8 cellular contexts compared by ENCODE assay signal in the genomic region with DNA sequence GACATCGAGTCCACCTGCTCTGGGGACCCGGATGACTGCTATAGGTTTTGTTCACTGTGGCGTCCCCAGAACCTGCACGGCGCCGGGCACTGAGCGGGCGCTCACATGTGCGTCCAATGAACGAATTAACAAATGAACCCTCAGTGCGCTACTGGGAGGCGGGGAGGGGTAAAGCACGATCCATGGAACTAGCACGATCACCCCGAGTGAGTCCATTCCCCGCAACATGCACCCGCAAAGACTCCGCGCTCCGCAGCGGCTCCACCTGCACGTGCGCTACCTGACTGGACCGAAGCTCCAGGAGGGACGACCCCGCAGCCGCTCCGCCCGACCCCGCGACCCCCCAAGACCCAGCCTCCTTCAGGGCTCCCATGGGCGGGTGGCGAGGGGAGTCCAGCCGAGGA. TPM values are rescaled to one million over a fixed set of nuclear protein-coding genes. Genes with fewer than 3 reads are reported as not detected.
DNase-seq lines count a peak whose midpoint lies in the region; ATAC-seq, FAIRE-seq and TF ChIP-seq lines count a peak whose summit lies in the region.

No MANE protein-coding gene starts in this region.

- H3K27ac Mint-ChIP-seq in activated T-cell treated with anti-CD3 and anti-CD28 coated beads, Interleukin-2, amount 50 U/mL, for 24 hours, result peak overlapping the region; percentile 95

- no peaks in the 10 kb centered on the region for H3K9me3 Mint-ChIP-seq in activated T-cell treated with anti-CD3 and anti-CD28 coated beads, Interleukin-2, amount 50 U/mL, for 24 hours

- TF ChIP-seq EP300 in GM12878 (IDR thresholded peaks at IDR 0.05; ENCODE audit: borderline replicate concordance in 1 of 2, control insufficient read depth in 1 of 2, low read depth in 2 of 2, low read length in 2 of 2), result no peak

- H3K36me3 ChIP-seq in OCI-LY7 (ENCODE audit: insufficient read depth, low read length), result peaks cover 34% of the 10 kb centered on the region
- H3K36me3 ChIP-seq in GM12878 (ENCODE audit: control insufficient read depth in 2 of 2, insufficient read depth in 2 of 2, low read length in 1 of 2), result peaks cover 0 to 3% of the 10 kb centered on the region in 2 experiments; a peak in 1 of 4 replicates

- DNase-seq in activated T-cell treated with anti-CD3 and anti-CD28 coated beads, Interleukin-2, amount 50 U/mL, for 24 hours, result no peak
- DNase-seq in activated T-cell treated with anti-CD3 and anti-CD28 coated beads for 4 hours (no peak), OCI-LY7 (ENCODE audit: low spot score) (peak; percentile 65), GM12878 (ENCODE audit: low read depth, low spot score) (no peak), iris pigment epithelial cell (ENCODE audit: low read depth) (peak; percentile 26)
- peak; percentile 23 to 40 for DNase-seq in stimulated activated CD4-positive, alpha-beta T cell treated with anti-CD3 and anti-CD28 coated beads, Interleukin-1b, Interleukin-23, amount 100 ng/mL, for 4 hours (ENCODE audit: low read depth in 2 of 2)

- ATAC-seq in HG02981 (IDR thresholded peaks at IDR 0.05; ENCODE audit: unreplicated experiment) (peak; percentile 28), GM12878 (peak; percentile 67), HG03342 (IDR thresholded peaks at IDR 0.05; ENCODE audit: unreplicated experiment) (no peak)

- RAD21 ChIA-PET in GM12878 (lab: Charles Lee; ENCODE audit: unreplicated experiment), result interaction anchor here (1.1 to 1.7 kb wide), 2 partner anchors 161 to 164 kb away, joined by 3 read pairs; a partner anchor contains a TSS

- H3K27ac ChIP-seq in OCI-LY7 (ENCODE audit: low read depth, low read length, poor library complexity, severe bottlenecking) (peak overlapping the region; percentile 29), GM12878 (ENCODE audit: control insufficient read depth, insufficient read depth) (peak overlapping the region; percentile 93)

- no peak for TF ChIP-seq RAD21 in GM12878 (IDR thresholded peaks at IDR 0.05; ENCODE audit: insufficient read depth, low read depth, low read length)

- TF ChIP-seq CTCF in OCI-LY7 (conservative IDR thresholded peaks at IDR 0.05; ENCODE audit: low read length), result no peak
- no peak for TF ChIP-seq CTCF in GM12878 (IDR thresholded peaks at IDR 0.05 in 2 of 3, conservative IDR thresholded peaks at IDR 0.05 in 1 of 3; ENCODE audit: control insufficient read depth in 2 of 3, extremely low read depth in 1 of 3, insufficient read depth in 1 of 3, low read depth in 3 of 3, low read length in 3 of 3)

- no peak for TF ChIP-seq POLR2A in GM12878 (IDR thresholded peaks at IDR 0.05; ENCODE audit: low read depth, low read length)

- in situ Hi-C loops in GM12878 (cut with MboI), result no loop called here

- peak overlapping the region; percentile 93 for H3K4me3 Mint-ChIP-seq in activated T-cell treated with anti-CD3 and anti-CD28 coated beads, Interleukin-2, amount 50 U/mL, for 24 hours

- H3K9me2 ChIP-seq in OCI-LY7 (ENCODE audit: insufficient read depth, low read length), result no peaks in the 10 kb centered on the region

- H3K79me2 ChIP-seq in OCI-LY7 (ENCODE audit: insufficient read depth, low read depth, low read length), result peaks cover 59% of the 10 kb centered on the region
- H3K79me2 ChIP-seq in GM12878 (ENCODE audit: control insufficient read depth, insufficient read depth, low read length), result peaks cover 48% of the 10 kb centered on the region

- H3K27me3 Mint-ChIP-seq in activated T-cell treated with anti-CD3 and anti-CD28 coated beads, Interleukin-2, amount 50 U/mL, for 24 hours, result no peaks in the 10 kb centered on the region

- H3K4me2 ChIP-seq in OCI-LY7 (ENCODE audit: low read length) (peak overlapping the region; percentile 92), GM12878 (ENCODE audit: control insufficient read depth, insufficient read depth) (peak overlapping the region; percentile 74)

- H3K9me3 ChIP-seq in OCI-LY7 (ENCODE audit: low read length) (no peaks in the 10 kb centered on the region), GM12878 (replicated peaks; ENCODE audit: control insufficient read depth, insufficient read depth, low read length) (no peaks in the 10 kb centered on the region)

- H3K27me3 ChIP-seq in GM12878 (replicated peaks in 1 of 2; ENCODE audit: control insufficient read depth in 2 of 2, insufficient read depth in 2 of 2, low read length in 1 of 2), result no peaks in the 10 kb centered on the region

- BruUV-seq in OCI-LY7 (replicated peaks; lab: Mats Ljungman, UMichigan), result no TSS peak
- no TSS peak for BruUV-seq in GM12878 (replicated peaks; lab: Mats Ljungman, UMichigan)

- H2AFZ ChIP-seq in OCI-LY7 (ENCODE audit: low read length) (peak overlapping the region; percentile 45; the same call in 1 of the 2 replicates), GM12878 (ENCODE audit: control insufficient read depth, low read depth, low read length) (peak overlapping the region; percentile 87)

- SMC1A ChIA-PET in GM12878 (lab: Charles Lee; ENCODE audit: uncharacterized antibody, unreplicated experiment), result interaction anchor here (0.9 kb wide), 1 partner anchor 161 kb away, joined by 5 read pairs; no protein-coding TSS in a partner anchor

- H4K20me1 ChIP-seq in OCI-LY7 (ENCODE audit: insufficient read depth, low read length), result no peaks in the 10 kb centered on the region
- H4K20me1 ChIP-seq in GM12878 (ENCODE audit: control insufficient read depth, insufficient read depth), result no peaks in the 10 kb centered on the region

- H3K4me1 Mint-ChIP-seq in activated T-cell treated with anti-CD3 and anti-CD28 coated beads, Interleukin-2, amount 50 U/mL, for 24 hours (ENCODE audit: low read depth), result peaks cover 48% of the 10 kb centered on the region

- H3K9ac ChIP-seq in GM12878 (ENCODE audit: control insufficient read depth, insufficient read depth, low read length), result peak overlapping the region; percentile 97

- peaks cover 48% of the 10 kb centered on the region for H3K36me3 Mint-ChIP-seq in activated T-cell treated with anti-CD3 and anti-CD28 coated beads, Interleukin-2, amount 50 U/mL, for 24 hours (ENCODE audit: low read depth)

- CTCF ChIA-PET in OCI-LY7 (lab: Charles Lee; ENCODE audit: unreplicated experiment), result no interaction called here
- CTCF ChIA-PET in GM12878 (lab: Yijun Ruan, JAX), result no interaction called here

- no peak for FAIRE-seq in GM12878 (lab: Jason Lieb, UNC)

- H3K4me1 ChIP-seq in OCI-LY7 (ENCODE audit: insufficient read depth, low read length, poor library complexity, severe bottlenecking) (peaks cover 13% of the 10 kb centered on the region), GM12878 (ENCODE audit: control insufficient read depth, insufficient read depth, low read length) (peaks cover 3% of the 10 kb centered on the region)

- intact Hi-C loops in OCI-LY7 (cut with micrococcal nuclease; ENCODE audit: unreplicated experiment) (no loop called here), GM12878 (cut with micrococcal nuclease; ENCODE audit: unreplicated experiment) (no loop called here)

- POLR2A ChIA-PET in OCI-LY7 (lab: Charles Lee) (interaction anchor here (0.5 to 0.6 kb wide), 2 partner anchors 139 to 215 kb away, joined by 3 to 5 read pairs; no protein-coding TSS in a partner anchor), GM12878 (lab: Charles Lee) (interaction anchor here (1.4 kb wide), 1 partner anchor 25 kb away, joined by 4 read pairs; no protein-coding TSS in a partner anchor)

- 1% methylated on average over 34 of the region's 34 CpGs for WGBS in GM12878 (ENCODE audit: insufficient coverage, insufficient replicate concordance, low lambda C conversion rate, missing lambda C conversion rate)

- peak overlapping the region; percentile 87 for H3K4me3 ChIP-seq in OCI-LY7 (ENCODE audit: low read depth, low read length, poor library complexity, severe bottlenecking)
- peak overlapping the region; percentile 74 for H3K4me3 ChIP-seq in GM12878

TF ChIP-seq in GM12878, 131 proteins besides CTCF, POLR2A, EP300 and RAD21 (continues in another document):
- TF ChIP-seq, protein P1, sequence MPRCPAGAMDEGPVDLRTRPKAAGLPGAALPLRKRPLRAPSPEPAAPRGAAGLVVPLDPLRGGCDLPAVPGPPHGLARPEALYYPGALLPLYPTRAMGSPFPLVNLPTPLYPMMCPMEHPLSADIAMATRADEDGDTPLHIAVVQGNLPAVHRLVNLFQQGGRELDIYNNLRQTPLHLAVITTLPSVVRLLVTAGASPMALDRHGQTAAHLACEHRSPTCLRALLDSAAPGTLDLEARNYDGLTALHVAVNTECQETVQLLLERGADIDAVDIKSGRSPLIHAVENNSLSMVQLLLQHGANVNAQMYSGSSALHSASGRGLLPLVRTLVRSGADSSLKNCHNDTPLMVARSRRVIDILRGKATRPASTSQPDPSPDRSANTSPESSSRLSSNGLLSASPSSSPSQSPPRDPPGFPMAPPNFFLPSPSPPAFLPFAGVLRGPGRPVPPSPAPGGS (IDR thresholded peaks at IDR 0.05; ENCODE audit: borderline replicate concordance, insufficient read depth, low read depth, low read length, poor library complexity, severe bottlenecking), result no peak
- TF ChIP-seq CREM (IDR thresholded peaks at IDR 0.05; ENCODE audit: low read depth) (no peak), BHLHE40 (IDR thresholded peaks at IDR 0.05; ENCODE audit: borderline replicate concordance in 1 of 2, low read depth in 2 of 2, low read length in 1 of 2) (peak in 1 of 2 experiments; percentile 90), SMC3 (IDR thresholded peaks at IDR 0.05; ENCODE audit: borderline replicate concordance, low read length) (no peak)

RNA-seq across cellular contexts. Expression of a gene that starts 0.5 kb away (rescaled TPM):
- total RNA-seq in OCI-LY7 (2014; rRNA removed; shearing (Covaris generic)), result 155 and 242 TPM in 2 replicates
- 185 TPM in 2 replicates for total RNA-seq in OCI-LY7 (2022)
- total RNA-seq in GM12878 (2013; cell fraction: nucleolus; rRNA removed), result 133 and 136 TPM in 2 replicates
- total RNA-seq in GM12878 (2014; rRNA removed), result 308 and 442 TPM in 2 replicates
- 102 and 111 TPM in 2 replicates for total RNA-seq in GM12878 (2014; rRNA removed; fragmentation: Illumina TruSeq; extraction: Trizol)
- 287 and 303 TPM in 2 replicates for total RNA-seq in GM12878 (2021)
- polyA plus RNA-seq in GM12878 (2011; ENCODE audit: low read depth), result 68.0 TPM
- polyA plus RNA-seq in GM12878 (2011; rRNA removed), result 106 and 262 TPM in 2 replicates
- 226 and 259 TPM in 2 replicates for polyA plus RNA-seq in GM12878 (2011; cell fraction: cytosol; rRNA removed)
- polyA plus RNA-seq in GM12878 (2011; cell fraction: nucleus; rRNA removed), result 396 and 407 TPM in 2 replicates
- polyA plus RNA-seq in GM12878 (2012), result 133 and 169 TPM in 2 replicates
- 112 and 214 TPM in 2 replicates for polyA plus RNA-seq in GM12878 (2014; fragmentation: Illumina TruSeq; extraction: Trizol)
- polyA plus RNA-seq in GM12878 (2014; fragmentation: Nextera tagmentation; extraction: Ambion mirVana), result 10 to 100 TPM; 16.3 to 60.3 TPM
- 238 and 391 TPM in 2 replicates for polyA plus RNA-seq in GM12878 (2014; rRNA removed)
- polyA plus RNA-seq in GM12878 (2016; fragmentation: Nextera tagmentation; extraction: Ambion mirVana), result 100 to 1,000 TPM; 243 to 265 TPM
- polyA minus RNA-seq in GM12878 (2011; rRNA and poly(A)+ RNA removed), result 273 and 287 TPM in 2 replicates
- 68.3 and 93.6 TPM in 2 replicates for polyA minus RNA-seq in GM12878 (2011; cell fraction: cytosol; rRNA and poly(A)+ RNA removed)
- 79.7 and 130 TPM in 2 replicates for polyA minus RNA-seq in GM12878 (2011; cell fraction: nucleus; rRNA and poly(A)+ RNA removed)

Comparison
In these comparisons a context has a peak if more than half of its experiments do, and no peak if none do; other contexts are left out.
1. DNase-seq: peak in OCI-LY7 (single experiment), iris pigment epithelial cell (single experiment) and stimulated activated CD4-positive, alpha-beta T cell treated with anti-CD3 and anti-CD28 coated beads, Interleukin-1b, Interleukin-23, amount 100 ng/mL, for 4 hours (2 of 2); none in activated T-cell treated with anti-CD3 and anti-CD28 coated beads, Interleukin-2, amount 50 U/mL, for 24 hours (single experiment), activated T-cell treated with anti-CD3 and anti-CD28 coated beads for 4 hours (single experiment) and GM12878 (single experiment).